Comparison of ENCODE assay signal across 27 cellular contexts in the genomic region with DNA sequence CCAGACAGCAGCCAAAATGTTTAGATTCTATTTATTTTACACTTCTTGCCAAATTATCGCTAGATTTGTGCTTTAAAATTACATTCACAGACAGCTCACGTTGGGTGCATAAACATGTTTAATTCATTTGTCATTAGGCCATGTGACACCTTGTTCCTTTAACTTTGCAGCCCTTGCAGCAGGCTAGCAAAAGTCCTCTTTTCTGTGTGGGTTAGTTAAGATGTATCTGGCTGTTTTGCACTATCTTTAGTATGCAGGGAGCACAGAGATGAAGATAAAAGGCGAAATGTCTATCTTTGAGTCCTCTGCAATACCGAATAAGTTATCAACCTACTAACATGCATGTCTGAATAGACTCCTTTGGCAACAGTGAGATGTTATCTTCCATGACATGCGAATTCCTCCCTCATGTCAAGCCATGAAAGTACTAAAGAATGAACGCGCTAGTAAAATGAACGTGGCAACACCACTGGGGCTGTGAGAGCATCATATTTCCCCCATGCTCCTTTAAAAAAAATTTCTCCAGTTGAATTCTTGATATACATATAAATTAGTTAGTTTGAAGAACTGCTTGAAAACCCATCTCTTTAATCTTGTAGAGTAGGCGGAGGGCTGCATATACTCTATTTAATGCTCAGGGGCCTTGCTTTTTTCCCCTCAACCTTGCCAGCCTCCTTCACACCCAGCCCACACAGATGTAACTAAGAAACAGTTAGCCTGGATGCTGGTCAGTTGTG.
"Had no signal": no experiment of that assay in that cellular context is flagged by ENCODE, and none has a peak within 500 bp of the region (broad histone marks: within the 10 kb centered on the region; RNA-seq: fewer than 3 reads in every experiment).

No MANE protein-coding gene starts in this region.

- H3K4me2 ChIP-seq: SK-N-SH had no signal

- H3K9ac ChIP-seq: SK-N-SH had no signal

- H3K4me3 ChIP-seq: Peyer's patch, SJCRH30 had no signal

- H3K4me3 Mint-ChIP-seq: activated CD8-positive, alpha-beta T cell treated with anti-CD3 and anti-CD28 coated beads for 36 hours; activated naive CD8-positive, alpha-beta T cell; activated T-helper 1 cell treated with anti-CD3 and anti-CD28 coated beads, Interleukin-12 subunit alpha, Interleukin-12 subunit beta, Interleukin-2, Interleukin-4 antibody, amounts not matched to agents 30 ng/mL and 10 ng/mL and 1 ng/mL, durations not matched to agents 14 hours and 24 hours and 36 hours; brain; central memory CD8-positive, alpha-beta T cell had no signal

- H3K36me3 Mint-ChIP-seq: activated naive CD8-positive, alpha-beta T cell; brain had no signal

- H3K27ac Mint-ChIP-seq: activated CD8-positive, alpha-beta T cell treated with anti-CD3 and anti-CD28 coated beads for 36 hours; activated naive CD8-positive, alpha-beta T cell; activated T-helper 1 cell treated with anti-CD3 and anti-CD28 coated beads, Interleukin-12 subunit alpha, Interleukin-12 subunit beta, Interleukin-2, Interleukin-4 antibody, amounts not matched to agents 30 ng/mL and 10 ng/mL and 1 ng/mL, durations not matched to agents 14 hours and 24 hours and 36 hours; brain had no signal

- FAIRE-seq: astrocyte had no signal

- H3K27ac ChIP-seq: Peyer's patch, RWPE1, SJCRH30 had no signal

- H3K9me3 Mint-ChIP-seq: activated CD8-positive, alpha-beta T cell treated with anti-CD3 and anti-CD28 coated beads for 36 hours; central memory CD8-positive, alpha-beta T cell had no signal

- DNase-seq: activated CD4-positive, alpha-beta T cell treated with anti-CD3 and anti-CD28 coated beads for 4 hours; activated CD8-positive, alpha-beta memory T cell treated with anti-CD3 and anti-CD28 coated beads, Interleukin-2, amount 50 U/mL, for 4 hours; activated CD8-positive, alpha-beta T cell treated with anti-CD3 and anti-CD28 coated beads for 36 hours; activated effector memory CD4-positive, alpha-beta T cell treated with Interleukin-2 at 50 U/mL for 16 hours; activated naive CD4-positive, alpha-beta T cell treated with Interleukin-2 at 50 U/mL for 16 hours; activated T-cell treated with anti-CD3 and anti-CD28 coated beads, Interleukin-2, amount 50 U/mL, for 1 hour; amygdala; MM.1S; NCI-H1105; NCI-H1436; NCI-H1694 treated with DMSO at 0.1 percent for 48 hours; NCI-H2029 treated with DMSO at 0.1 percent for 48 hours; NCI-H345; NCI-H510A; NCI-H526 treated with DMSO at 0.1 percent for 48 hours; NCI-H82; Peyer's patch; Right ventricle myocardium superior; SJCRH30; SK-N-SH had no signal

- H3K27me3 Mint-ChIP-seq: activated CD8-positive, alpha-beta T cell treated with anti-CD3 and anti-CD28 coated beads for 36 hours; brain had no signal

- H3K4me1 ChIP-seq: Peyer's patch had no signal

- H3K36me3 ChIP-seq: Peyer's patch, SJCRH30 had no signal

- H3K9me3 ChIP-seq: Peyer's patch, SJCRH30, SK-N-SH had no signal

- H3K27me3 ChIP-seq: Peyer's patch, SJCRH30 had no signal

- H3K4me1 Mint-ChIP-seq: central memory CD8-positive, alpha-beta T cell had no signal

- ATAC-seq: activated CD4-positive, CD25-positive, alpha-beta regulatory T cell treated with anti-CD3 and anti-CD28 coated beads, Interleukin-2, amount 50 U/mL, for 24 hours; activated CD8-positive, alpha-beta T cell treated with anti-CD3 and anti-CD28 coated beads for 36 hours had no signal
